25 cellular contexts compared by ENCODE assay signal in the genomic region with DNA sequence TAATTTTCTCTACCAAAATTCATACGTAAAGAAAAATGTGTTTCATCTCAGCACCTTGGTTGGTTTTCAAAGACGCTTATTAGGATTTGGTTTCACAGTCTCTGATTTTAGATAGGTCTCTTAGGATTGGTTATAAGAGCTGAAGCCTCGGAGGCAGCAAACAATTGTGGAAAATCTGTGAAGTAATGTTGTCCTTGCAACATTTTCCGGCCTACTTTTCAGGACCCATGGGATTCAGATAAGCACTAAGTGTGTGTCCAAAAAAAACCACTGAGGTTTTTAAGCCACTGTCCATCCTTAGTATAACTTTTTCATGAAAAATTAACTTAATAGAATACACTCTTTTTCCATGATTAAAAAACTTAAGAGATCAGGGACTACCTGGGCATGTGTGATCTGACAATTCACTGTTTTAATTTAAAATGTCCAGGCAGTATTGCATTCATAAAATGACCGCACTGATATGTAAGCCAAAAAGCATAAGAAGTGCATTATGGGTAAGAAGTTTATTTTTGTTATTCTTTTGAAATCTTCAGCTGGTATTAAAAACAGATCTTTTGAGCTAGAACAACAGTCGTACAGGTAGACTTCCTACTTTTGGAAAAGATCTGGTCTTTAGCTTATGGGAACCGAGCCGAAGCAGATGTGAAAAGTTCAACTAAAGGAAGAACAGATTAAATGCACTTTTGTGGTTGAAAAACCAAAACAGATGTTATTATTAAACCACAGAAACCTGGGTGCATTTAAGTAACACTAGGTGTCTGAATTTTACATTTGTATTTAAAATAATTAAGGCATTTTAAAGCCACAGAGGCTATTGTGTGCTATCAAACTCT.
DNase-seq lines count a peak whose midpoint lies in the region; ATAC-seq and TF ChIP-seq lines count a peak whose summit lies in the region.
"Had no signal": no experiment of that assay in that cellular context is flagged by ENCODE, and none has a peak within 500 bp of the region (broad histone marks: within the 10 kb centered on the region; RNA-seq: fewer than 3 reads in every experiment).

No MANE protein-coding gene starts in this region.

- DNase-seq in Right ventricle myocardium inferior (ENCODE audit: missing footprints): no peak
- no peak for DNase-seq in cardiac septum (ENCODE audit: low spot score)
- DNase-seq in fibroblast of the aortic adventitia (ENCODE audit: low read depth): peak; percentile 88
- no peak for DNase-seq in psoas muscle
- no peak for DNase-seq in mucosa of gallbladder (ENCODE audit: low spot score)
- no peak for DNase-seq in NCI-H1092 treated with DMSO at 0.1 percent for 48 hours (lab: John Stamatoyannopoulos, UW)
- no peak for DNase-seq in CD14-positive monocyte (ENCODE audit: low spot score)
- no peak for DNase-seq in SKM-1 treated with dmso at 0.1 percent for 144 hours (lab: John Stamatoyannopoulos, UW; ENCODE audit: unreplicated experiment)
- DNase-seq: 8988T; activated CD4-positive, alpha-beta T cell treated with anti-CD3 and anti-CD28 coated beads for 48 hours; activated CD8-positive, alpha-beta memory T cell treated with anti-CD3 and anti-CD28 coated beads, Interleukin-2, amount 50 U/mL, for 48 hours; activated gamma-delta T cell; anterior cingulate cortex; GF-D8; naive B cell; NCI-H1436; NCI-H82; Peyer's patch; small intestine; stimulated activated CD4-positive, alpha-beta T cell treated with anti-CD3 and anti-CD28 coated beads, Interleukin-4, amount 100 ng/mL, for 24 hours; substantia nigra had no signal

- peaks cover 17% of the 10 kb centered on the region for H3K4me1 Mint-ChIP-seq in CD14-positive monocyte

- intact Hi-C loops in Right ventricle myocardium inferior (cut with DNase I) (no loop called here), cardiac septum (cut with DNase I) (loop anchor here (2.0 to 5.0 kb wide), 4 partner anchors 57 to 667 kb away; a partner anchor contains a TSS), psoas muscle (cut with DNase I) (no loop called here), CD14-positive monocyte (cut with micrococcal nuclease) (loop anchor here in 1 of 2 donors (5.0 kb wide), 1 partner anchor 477 kb away; a partner anchor contains a TSS)

- no peaks in the 10 kb centered on the region for H3K4me1 ChIP-seq in psoas muscle
- H3K4me1 ChIP-seq: parathyroid adenoma, Peyer's patch had no signal

- no peaks in the 10 kb centered on the region for H3K9me3 ChIP-seq in psoas muscle
- H3K9me3 ChIP-seq: Peyer's patch had no signal

- ATAC-seq in Right ventricle myocardium inferior (peak; percentile 90), psoas muscle (peak in 1 of 4 donors; percentile 69)
- ATAC-seq: SK-N-SH treated with all-trans-retinoic acid at 6 μM for 48 hours had no signal

- 60 to 70% (median 62%) methylated on average over 8 of the region's 8 CpGs for WGBS in psoas muscle, 3 donors

- H3K9me3 Mint-ChIP-seq in CD14-positive monocyte: peaks cover 0 to 2% (median 0%) of the 10 kb centered on the region in 7 donors
- H3K9me3 Mint-ChIP-seq: dendritic cell treated with granulocyte-macrophage colony-stimulating factor and Interleukin-4, amounts not matched to agents 40 ng/mL and 50 ng/mL, for 4 days; naive B cell had no signal

- TF ChIP-seq CTCF in fibroblast of the aortic adventitia (IDR thresholded peaks at IDR 0.05; ENCODE audit: insufficient read depth, low read length) (no peak), psoas muscle (IDR thresholded peaks at IDR 0.05) (no peak), CD14-positive monocyte (IDR thresholded peaks at IDR 0.05) (no peak)

- H3K36me3 Mint-ChIP-seq in CD14-positive monocyte: no peaks in the 10 kb centered on the region
- H3K36me3 Mint-ChIP-seq: naive B cell had no signal

- no peaks in the 10 kb centered on the region for H3K36me3 ChIP-seq in psoas muscle (ENCODE audit: insufficient read depth in 1 of 2, low read depth in 1 of 2)
- H3K36me3 ChIP-seq: Peyer's patch had no signal

- peaks cover 0 to 1% (median 0%) of the 10 kb centered on the region in 3 donors for H3K27me3 Mint-ChIP-seq in CD14-positive monocyte (ENCODE audit: low read depth in 3 of 3)

- H3K27ac Mint-ChIP-seq in CD14-positive monocyte: no peak overlapping the region
- H3K27ac Mint-ChIP-seq: dendritic cell treated with granulocyte-macrophage colony-stimulating factor and Interleukin-4, amounts not matched to agents 40 ng/mL and 50 ng/mL, for 4 days; naive B cell had no signal

- no peaks in the 10 kb centered on the region for H3K27me3 ChIP-seq in psoas muscle (ENCODE audit: insufficient read depth in 3 of 3, low read length in 2 of 3)
- H3K27me3 ChIP-seq: Peyer's patch had no signal

- H3K4me3 Mint-ChIP-seq in CD14-positive monocyte: no peak overlapping the region
- H3K4me3 Mint-ChIP-seq: dendritic cell treated with granulocyte-macrophage colony-stimulating factor and Interleukin-4, amounts not matched to agents 40 ng/mL and 50 ng/mL, for 4 days; naive B cell had no signal

- H3K4me3 ChIP-seq in fibroblast of the aortic adventitia (ENCODE audit: low read depth, low read length) (no peak overlapping the region), psoas muscle (no peak overlapping the region)
- H3K4me3 ChIP-seq: lung, Peyer's patch had no signal

- H3K27ac ChIP-seq in psoas muscle: peak overlapping the region; percentile 10
- H3K27ac ChIP-seq: parathyroid adenoma, Peyer's patch had no signal
